ENCODE assay signal across 11 cellular contexts in the genomic region with DNA sequence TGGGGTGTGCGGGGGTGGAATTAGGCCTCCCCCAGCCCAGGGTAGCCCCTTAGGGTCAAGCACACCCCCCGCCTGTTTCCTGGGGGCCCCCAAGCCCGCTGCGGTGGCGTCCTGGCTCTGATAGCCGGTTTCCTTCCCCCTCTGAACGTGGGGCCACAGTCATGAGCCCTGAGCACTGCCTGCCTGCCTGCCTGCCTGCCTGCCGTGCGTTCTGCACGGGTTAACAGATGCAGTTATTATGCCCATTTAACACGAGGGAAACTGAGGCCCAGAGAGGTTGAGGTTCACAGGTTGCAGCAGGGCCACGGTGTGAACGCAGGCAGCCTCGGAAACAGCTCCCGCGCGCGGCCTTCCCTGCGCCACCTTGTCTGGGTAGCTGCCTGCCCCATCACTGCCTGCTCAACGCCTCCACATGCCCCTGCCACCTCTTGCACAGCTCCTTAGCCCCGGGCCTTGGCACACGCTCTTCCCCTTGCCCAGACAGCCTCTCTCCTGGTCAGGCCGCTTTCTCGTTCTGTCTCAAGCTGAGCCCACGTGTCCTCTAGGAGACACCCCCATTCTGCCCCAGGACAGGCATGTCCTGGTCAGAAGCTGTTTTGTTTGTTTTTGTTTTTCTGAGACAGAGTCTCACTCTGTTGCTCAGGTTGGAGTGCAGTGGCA. TPM values are rescaled to one million over a fixed set of nuclear protein-coding genes. Genes with fewer than 3 reads are reported as not detected.
DNase-seq lines count a peak whose midpoint lies in the region; ATAC-seq and TF ChIP-seq lines count a peak whose summit lies in the region.
"Had no signal": no experiment of that assay in that cellular context is flagged by ENCODE, and none has a peak within 500 bp of the region (broad histone marks: within the 10 kb centered on the region; RNA-seq: fewer than 3 reads in every experiment).

No MANE protein-coding gene starts in this region.

- peak overlapping the region; percentile 70 for H3K4me3 Mint-ChIP-seq in T-helper 2 cell treated with Interferon-gamma antibody and Interleukin-4, amounts not matched to agents 5 μg/mL and 100 μg/mL, for 36 hours
- peak overlapping the region; percentile 43 for H3K4me3 Mint-ChIP-seq in WTC11

- intact Hi-C loops in gastrocnemius medialis (cut with DNase I; ENCODE audit: low total_unique reads) = loop anchor here (5.0 kb wide), 2 partner anchors 50 to 125 kb away; a partner anchor contains a TSS
- intact Hi-C loops in A673 (cut with micrococcal nuclease; ENCODE audit: unreplicated experiment) = no loop called here

- no peak for DNase-seq in T-helper 2 cell treated with Interferon-gamma antibody and Interleukin-4, amounts not matched to agents 5 μg/mL and 100 μg/mL, for 36 hours (ENCODE audit: low spot score)
- DNase-seq in T-helper 2 cell (no peak), WTC11 (ENCODE audit: low spot score) (no peak), epithelial cell of prostate (ENCODE audit: low read depth, low spot score) (no peak), gastrocnemius medialis (no peak), omental fat pad (ENCODE audit: low spot score) (no peak), A673 (ENCODE audit: low spot score) (no peak)
- DNase-seq: left cardiac atrium, NCI-H1105 treated with DMSO at 0.1 percent for 48 hours had no signal

- no TSS peak for BruUV-seq in A673 (replicated peaks; lab: Mats Ljungman, UMichigan)

- peak overlapping the region; percentile 2 for H3K27ac Mint-ChIP-seq in T-helper 2 cell treated with Interferon-gamma antibody and Interleukin-4, amounts not matched to agents 5 μg/mL and 100 μg/mL, for 36 hours
- H3K27ac Mint-ChIP-seq in WTC11 = no peak overlapping the region

- H3K4me1 Mint-ChIP-seq in T-helper 2 cell treated with Interferon-gamma antibody and Interleukin-4, amounts not matched to agents 5 μg/mL and 100 μg/mL, for 36 hours (ENCODE audit: low read depth) = peaks cover 13% of the 10 kb centered on the region
- peaks cover 12% of the 10 kb centered on the region for H3K4me1 Mint-ChIP-seq in WTC11

- no peaks in the 10 kb centered on the region for H3K36me3 ChIP-seq in gastrocnemius medialis
- no peaks in the 10 kb centered on the region for H3K36me3 ChIP-seq in A673 (ENCODE audit: insufficient read depth, low read length, poor library complexity, severe bottlenecking)

- POLR2A ChIA-PET in WTC11 (lab: Charles Lee) = interaction anchor here (1.2 kb wide), 1 partner anchor 43 kb away, joined by 5 read pairs; no protein-coding TSS in a partner anchor
- POLR2A ChIA-PET in A673 (lab: Charles Lee; ENCODE audit: low non-redundant PET) = interaction anchor here (0.8 kb wide), 1 partner anchor 11 kb away, joined by 3 read pairs; no protein-coding TSS in a partner anchor

- no peak for TF ChIP-seq POLR2A in gastrocnemius medialis (IDR thresholded peaks at IDR 0.05)

- in situ Hi-C loops in gastrocnemius medialis (cut with MboI; ENCODE audit: low sequenced_read_pairs in 4 of 4) = no loop called here

- peaks cover 2% of the 10 kb centered on the region for H3K27me3 Mint-ChIP-seq in T-helper 2 cell treated with Interferon-gamma antibody and Interleukin-4, amounts not matched to agents 5 μg/mL and 100 μg/mL, for 36 hours (ENCODE audit: low read depth)
- H3K27me3 Mint-ChIP-seq in WTC11 (ENCODE audit: low read depth) = peaks cover 6% of the 10 kb centered on the region; the same call in 1 of the 2 replicates

- H3K9me3 ChIP-seq in gastrocnemius medialis (no peaks in the 10 kb centered on the region), A673 (ENCODE audit: low read depth, low read length, poor library complexity, severe bottlenecking) (no peaks in the 10 kb centered on the region)
- H3K9me3 ChIP-seq: right lobe of liver had no signal

- no peak overlapping the region for H3K4me3 ChIP-seq in gastrocnemius medialis
- H3K4me3 ChIP-seq in A673 (ENCODE audit: low read depth, low read length, poor library complexity, severe bottlenecking) = no peak overlapping the region

- no peaks in the 10 kb centered on the region for H3K9me3 Mint-ChIP-seq in T-helper 2 cell treated with Interferon-gamma antibody and Interleukin-4, amounts not matched to agents 5 μg/mL and 100 μg/mL, for 36 hours
- no peaks in the 10 kb centered on the region for H3K9me3 Mint-ChIP-seq in WTC11

- CTCF ChIA-PET in WTC11 (lab: Charles Lee) = interaction anchor here (0.6 to 1.6 kb wide), 6 partner anchors 34 to 120 kb away, joined by 3 to 8 read pairs (median 4); no protein-coding TSS in a partner anchor
- CTCF ChIA-PET in A673 (lab: Charles Lee) = no interaction called here

- ATAC-seq in WTC11 (no peak), gastrocnemius medialis (no peak), omental fat pad (ENCODE audit: low FRiP score) (no peak), GM21360 (IDR thresholded peaks at IDR 0.05; ENCODE audit: unreplicated experiment) (no peak)
- ATAC-seq: left cardiac atrium, right lobe of liver had no signal

- H3K27ac ChIP-seq in epithelial cell of prostate = peak overlapping the region; percentile 49
- peak overlapping the region in 3 of 4 donors; percentile 26 to 99 (median 91) for H3K27ac ChIP-seq in gastrocnemius medialis
- H3K27ac ChIP-seq in A673 (ENCODE audit: low read depth, low read length, poor library complexity, severe bottlenecking) = no peak overlapping the region

- no peaks in the 10 kb centered on the region for H3K36me3 Mint-ChIP-seq in T-helper 2 cell treated with Interferon-gamma antibody and Interleukin-4, amounts not matched to agents 5 μg/mL and 100 μg/mL, for 36 hours (ENCODE audit: low read depth)
- peaks cover 2% of the 10 kb centered on the region; the same call in 1 of the 2 replicates for H3K36me3 Mint-ChIP-seq in WTC11

- H3K4me1 ChIP-seq in gastrocnemius medialis (peaks cover 3 to 9% of the 10 kb centered on the region in 2 donors), A673 (ENCODE audit: insufficient read depth, low read length, poor library complexity, severe bottlenecking) (peaks cover 21% of the 10 kb centered on the region)

- no peaks in the 10 kb centered on the region for H3K27me3 ChIP-seq in gastrocnemius medialis
- no peaks in the 10 kb centered on the region for H3K27me3 ChIP-seq in A673 (replicated peaks; ENCODE audit: insufficient read depth, low read depth, low read length, poor library complexity)
- H3K27me3 ChIP-seq: right lobe of liver had no signal

- TF ChIP-seq CTCF in WTC11 (IDR thresholded peaks at IDR 0.05) = no peak
- no peak for TF ChIP-seq CTCF in gastrocnemius medialis (IDR thresholded peaks at IDR 0.05 in 4 of 5, conservative IDR thresholded peaks at IDR 0.05 in 1 of 5)
- no peak for TF ChIP-seq CTCF in omental fat pad (IDR thresholded peaks at IDR 0.05)
- no peak for TF ChIP-seq CTCF in A673 (conservative IDR thresholded peaks at IDR 0.05; ENCODE audit: low read depth, low read length)

TF ChIP-seq in WTC11, 78 proteins besides CTCF, POLR2A, EP300 and RAD21:
- TF ChIP-seq JAZF1 (CRISPR knock-in tag; IDR thresholded peaks at IDR 0.05) (no peak), PRRX2 (CRISPR knock-in tag; IDR thresholded peaks at IDR 0.05) (no peak)
- TF ChIP-seq, protein P1, sequence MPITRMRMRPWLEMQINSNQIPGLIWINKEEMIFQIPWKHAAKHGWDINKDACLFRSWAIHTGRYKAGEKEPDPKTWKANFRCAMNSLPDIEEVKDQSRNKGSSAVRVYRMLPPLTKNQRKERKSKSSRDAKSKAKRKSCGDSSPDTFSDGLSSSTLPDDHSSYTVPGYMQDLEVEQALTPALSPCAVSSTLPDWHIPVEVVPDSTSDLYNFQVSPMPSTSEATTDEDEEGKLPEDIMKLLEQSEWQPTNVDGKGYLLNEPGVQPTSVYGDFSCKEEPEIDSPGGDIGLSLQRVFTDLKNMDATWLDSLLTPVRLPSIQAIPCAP (CRISPR knock-in tag; IDR thresholded peaks at IDR 0.05) = no peak

RNA-seq across cellular contexts. Expression of a gene that starts 1.2 kb away (rescaled TPM):
- total RNA-seq in WTC11 (2021) (27.7 to 33.6 TPM (median 28.9 TPM) in 3 replicates), gastrocnemius medialis (100 to 1,000 TPM; 269 to 421 (median 373) TPM), omental fat pad (10 to 100 TPM; 10.8 to 16.2 (median 13.7) TPM), A673 (2021) (18.8 and 28.5 TPM in 2 replicates)

RNA-seq across cellular contexts. Expression of a gene that starts 4.8 kb away (rescaled TPM):
- total RNA-seq in WTC11 (2021) = 338 to 360 TPM (median 339 TPM) in 3 replicates
- 10 to 100 TPM; 53.7 to 74.1 (median 63.4) TPM for total RNA-seq in gastrocnemius medialis
- total RNA-seq in omental fat pad = 10 to 100 TPM; 47.3 to 55.7 (median 51.1) TPM
- 222 and 229 TPM in 2 replicates for total RNA-seq in A673 (2021)

RNA-seq across cellular contexts. Expression of a gene that starts 18.8 kb away (rescaled TPM):
- total RNA-seq in WTC11 (2021) = 136 to 149 TPM (median 139 TPM) in 3 replicates
- total RNA-seq in gastrocnemius medialis = 100 to 1,000 TPM; 259 to 497 (median 377) TPM
- total RNA-seq in omental fat pad = 100 to 1,000 TPM in 3 of 4 donors, 10 to 100 TPM in 1; 80.3 to 121 (median 114) TPM
- 101 and 111 TPM in 2 replicates for total RNA-seq in A673 (2021)

RNA-seq across cellular contexts. Expression of a gene that starts 35.7 kb away (rescaled TPM):
- total RNA-seq in WTC11 (2021) (1,932 to 2,169 TPM (median 2,158 TPM) in 3 replicates), gastrocnemius medialis (1,000 to 10,000 TPM; 2,323 to 3,835 (median 2,607) TPM), omental fat pad (1,000 to 10,000 TPM; 2,522 to 3,708 (median 2,994) TPM), A673 (2021) (1,685 and 1,696 TPM in 2 replicates)

RNA-seq across cellular contexts. Expression of a gene that starts 47.4 kb away (rescaled TPM):
- total RNA-seq in WTC11 (2021) (1.0 to 1.4 TPM (median 1.1 TPM) in 3 replicates), gastrocnemius medialis (under 1 TPM in 1 of 4 donors, not detected in 3; 0.04 TPM), omental fat pad (under 1 TPM in 2 of 4 donors, not detected in 2; 0.12 to 0.19 TPM), A673 (2021) (1.3 and 1.9 TPM in 2 replicates)
